In the genomic region with DNA sequence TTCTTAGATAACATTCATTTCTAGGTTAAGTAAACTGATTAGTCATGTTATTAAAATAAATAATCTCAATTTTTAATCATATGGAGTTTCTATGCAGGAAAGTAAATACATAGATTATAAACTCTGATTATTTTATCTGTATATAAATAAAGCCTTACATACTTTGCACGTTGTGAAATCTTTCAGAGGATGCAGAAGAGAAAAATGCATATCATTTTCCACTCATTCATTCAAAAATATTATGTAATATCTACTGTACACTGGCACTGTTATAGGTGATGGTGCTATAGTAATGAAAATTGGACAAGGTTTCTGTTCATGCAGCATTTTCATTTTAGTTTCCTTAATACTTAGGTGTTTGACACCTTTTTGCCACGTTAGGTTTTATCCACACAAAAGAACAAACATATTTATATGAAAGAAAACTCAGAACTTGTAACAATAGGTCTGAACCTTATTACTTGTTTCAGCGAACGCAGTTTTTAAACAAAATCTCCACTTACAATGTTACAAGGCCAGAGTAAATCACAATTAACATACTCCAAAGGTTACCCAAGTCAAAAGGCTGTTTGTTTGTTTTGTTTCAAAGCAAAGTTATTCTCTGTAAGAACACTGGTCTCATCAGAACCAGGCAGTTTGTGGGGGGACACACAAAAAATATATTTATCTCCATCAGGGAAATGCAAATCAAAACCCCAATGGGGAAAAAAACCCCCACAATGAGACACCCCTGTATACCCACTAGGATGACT, we compare ENCODE assay signal across 1 cellular context.
TF ChIP-seq lines count a peak whose summit lies in the region.

No MANE protein-coding gene starts in this region.

TF ChIP-seq in HepG2, 621 proteins besides CTCF, POLR2A, EP300 and RAD21:
- TF ChIP-seq ZFX (CRISPR knock-in tag; IDR thresholded peaks at IDR 0.05; ENCODE audit: low read depth) = no peak
- TF ChIP-seq AGO2 (optimal IDR thresholded peaks at IDR 0.05; ENCODE audit: low read depth, low read length) = no peak
- TF ChIP-seq NRL (CRISPR knock-in tag; IDR thresholded peaks at IDR 0.05; ENCODE audit: borderline replicate concordance) = no peak
- no peak for TF ChIP-seq TBL1XR1 (IDR thresholded peaks at IDR 0.05; ENCODE audit: borderline replicate concordance, low read length, partially characterized antibody)
- TF ChIP-seq TEAD3 (CRISPR knock-in tag; optimal IDR thresholded peaks at IDR 0.05; ENCODE audit: borderline replicate concordance) = no peak
- TF ChIP-seq ZNF496 (CRISPR knock-in tag; IDR thresholded peaks at IDR 0.05; ENCODE audit: insufficient replicate concordance) = no peak
- no peak for TF ChIP-seq ZZZ3 (CRISPR knock-in tag; IDR thresholded peaks at IDR 0.05; ENCODE audit: borderline replicate concordance)
- no peak for TF ChIP-seq MIER2 (CRISPR knock-in tag; IDR thresholded peaks at IDR 0.05)
- TF ChIP-seq, protein P1, sequence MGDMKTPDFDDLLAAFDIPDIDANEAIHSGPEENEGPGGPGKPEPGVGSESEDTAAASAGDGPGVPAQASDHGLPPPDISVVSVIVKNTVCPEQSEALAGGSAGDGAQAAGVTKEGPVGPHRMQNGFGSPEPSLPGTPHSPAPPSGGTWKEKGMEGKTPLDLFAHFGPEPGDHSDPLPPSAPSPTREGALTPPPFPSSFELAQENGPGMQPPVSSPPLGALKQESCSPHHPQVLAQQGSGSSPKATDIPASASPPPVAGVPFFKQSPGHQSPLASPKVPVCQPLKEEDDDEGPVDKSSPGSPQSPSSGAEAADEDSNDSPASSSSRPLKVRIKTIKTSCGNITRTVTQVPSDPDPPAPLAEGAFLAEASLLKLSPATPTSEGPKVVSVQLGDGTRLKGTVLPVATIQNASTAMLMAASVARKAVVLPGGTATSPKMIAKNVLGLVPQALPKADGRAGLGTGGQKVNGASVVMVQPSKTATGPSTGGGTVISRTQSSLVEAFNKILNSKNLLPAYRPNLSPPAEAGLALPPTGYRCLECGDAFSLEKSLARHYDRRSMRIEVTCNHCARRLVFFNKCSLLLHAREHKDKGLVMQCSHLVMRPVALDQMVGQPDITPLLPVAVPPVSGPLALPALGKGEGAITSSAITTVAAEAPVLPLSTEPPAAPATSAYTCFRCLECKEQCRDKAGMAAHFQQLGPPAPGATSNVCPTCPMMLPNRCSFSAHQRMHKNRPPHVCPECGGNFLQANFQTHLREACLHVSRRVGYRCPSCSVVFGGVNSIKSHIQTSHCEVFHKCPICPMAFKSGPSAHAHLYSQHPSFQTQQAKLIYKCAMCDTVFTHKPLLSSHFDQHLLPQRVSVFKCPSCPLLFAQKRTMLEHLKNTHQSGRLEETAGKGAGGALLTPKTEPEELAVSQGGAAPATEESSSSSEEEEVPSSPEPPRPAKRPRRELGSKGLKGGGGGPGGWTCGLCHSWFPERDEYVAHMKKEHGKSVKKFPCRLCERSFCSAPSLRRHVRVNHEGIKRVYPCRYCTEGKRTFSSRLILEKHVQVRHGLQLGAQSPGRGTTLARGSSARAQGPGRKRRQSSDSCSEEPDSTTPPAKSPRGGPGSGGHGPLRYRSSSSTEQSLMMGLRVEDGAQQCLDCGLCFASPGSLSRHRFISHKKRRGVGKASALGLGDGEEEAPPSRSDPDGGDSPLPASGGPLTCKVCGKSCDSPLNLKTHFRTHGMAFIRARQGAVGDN (CRISPR knock-in tag; IDR thresholded peaks at IDR 0.05) = no peak
- no peak for TF ChIP-seq SPEN (CRISPR knock-in tag; IDR thresholded peaks at IDR 0.05; ENCODE audit: low read depth)
- no peak for TF ChIP-seq ZNF138 (CRISPR knock-in tag; IDR thresholded peaks at IDR 0.05; ENCODE audit: low read depth)
- no peak for TF ChIP-seq ZEB1 (IDR thresholded peaks at IDR 0.05; ENCODE audit: insufficient replicate concordance, low read depth)
- TF ChIP-seq CENPX (CRISPR knock-in tag; IDR thresholded peaks at IDR 0.05) = no peak
- TF ChIP-seq, protein P2, sequence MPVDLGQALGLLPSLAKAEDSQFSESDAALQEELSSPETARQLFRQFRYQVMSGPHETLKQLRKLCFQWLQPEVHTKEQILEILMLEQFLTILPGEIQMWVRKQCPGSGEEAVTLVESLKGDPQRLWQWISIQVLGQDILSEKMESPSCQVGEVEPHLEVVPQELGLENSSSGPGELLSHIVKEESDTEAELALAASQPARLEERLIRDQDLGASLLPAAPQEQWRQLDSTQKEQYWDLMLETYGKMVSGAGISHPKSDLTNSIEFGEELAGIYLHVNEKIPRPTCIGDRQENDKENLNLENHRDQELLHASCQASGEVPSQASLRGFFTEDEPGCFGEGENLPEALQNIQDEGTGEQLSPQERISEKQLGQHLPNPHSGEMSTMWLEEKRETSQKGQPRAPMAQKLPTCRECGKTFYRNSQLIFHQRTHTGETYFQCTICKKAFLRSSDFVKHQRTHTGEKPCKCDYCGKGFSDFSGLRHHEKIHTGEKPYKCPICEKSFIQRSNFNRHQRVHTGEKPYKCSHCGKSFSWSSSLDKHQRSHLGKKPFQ (CRISPR knock-in tag; IDR thresholded peaks at IDR 0.05; ENCODE audit: insufficient replicate concordance) = no peak
- TF ChIP-seq ZFP36 (IDR thresholded peaks at IDR 0.05; ENCODE audit: borderline replicate concordance, low read depth, low read length, partially characterized antibody) = no peak
